29 cellular contexts compared by ENCODE assay signal in the genomic region with DNA sequence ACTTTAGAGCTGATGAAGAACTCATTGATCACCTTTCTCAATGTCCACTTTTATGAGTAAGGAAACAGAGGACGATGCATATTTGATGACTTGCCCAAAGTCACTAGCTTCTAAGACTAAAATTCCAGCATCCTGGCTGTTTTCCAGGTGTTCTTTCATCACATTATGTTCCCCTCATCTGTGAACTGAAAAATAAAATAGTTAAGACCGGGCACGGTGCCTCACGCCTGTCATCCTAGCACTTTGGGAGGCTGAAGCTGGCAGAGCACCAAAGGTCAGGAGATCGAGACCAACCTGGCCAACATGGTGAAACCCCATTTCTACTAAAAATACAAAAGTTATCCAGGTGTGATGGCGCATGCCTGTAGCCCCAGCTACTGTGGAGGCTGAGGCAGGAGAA.
"Had no signal": no experiment of that assay in that cellular context is flagged by ENCODE, and none has a peak within 500 bp of the region (broad histone marks: within the 10 kb centered on the region; RNA-seq: fewer than 3 reads in every experiment).

No MANE protein-coding gene starts in this region.

- ATAC-seq: left cardiac atrium; left ventricle myocardium superior; sciatic nerve; stimulated activated memory B cell treated with anti-CD40 and anti-IgM and Interleukin-4, amounts not matched to agents 10 μg/mL and 1 μg/mL and 100 μg/mL, for 72 hours; stimulated activated naive CD8-positive, alpha-beta T cell treated with anti-CD3 and anti-CD28 coated beads, Interleukin-15, amount 100 ng/mL, for 72 hours had no signal

- DNase-seq: activated CD4-positive, alpha-beta memory T cell treated with anti-CD3 and anti-CD28 coated beads, Interleukin-2, amount 10 ng/mL, durations not matched to agents 7 days and 5 days; activated CD4-positive, alpha-beta T cell treated with anti-CD3 and anti-CD28 coated beads, Interleukin-2, amount 10 ng/mL, durations not matched to agents 7 days and 5 days; activated CD4-positive, CD25-positive, alpha-beta regulatory T cell treated with anti-CD3 and anti-CD28 coated beads, Interleukin-2, amount 50 U/mL, for 72 hours; activated CD8-positive, alpha-beta memory T cell treated with anti-CD3 and anti-CD28 coated beads, Interleukin-2, amount 50 U/mL, for 48 hours; activated gamma-delta T cell treated with Interleukin-2 at 50 U/mL for 16 hours; activated naive CD4-positive, alpha-beta T cell treated with anti-CD3 and anti-CD28 coated beads, Interleukin-2, amount 50 U/mL, for 16 hours; activated T-cell treated with anti-CD3 and anti-CD28 coated beads, Interleukin-2, amount 50 U/mL, for 24 hours; amniotic stem cell; colonic mucosa; effector CD8-positive, alpha-beta T cell; foreskin melanocyte; glutamatergic neuron; left cardiac atrium; left ventricle myocardium superior; nephron progenitor cell; stimulated activated CD4-positive, alpha-beta T cell treated with anti-CD3 and anti-CD28 coated beads, Interleukin-1b, Interleukin-23, amount 100 ng/mL, for 48 hours; stimulated activated CD4-positive, alpha-beta T cell treated with anti-CD3 and anti-CD28 coated beads, Interleukin-4, amount 100 ng/mL, for 4 hours; stimulated activated CD8-positive, alpha-beta memory T cell treated with anti-CD3 and anti-CD28 coated beads, Interleukin-4, amount 100 ng/mL, for 48 hours; stimulated activated naive CD8-positive, alpha-beta T cell treated with anti-CD3 and anti-CD28 coated beads, Interleukin-15, amount 100 ng/mL, for 72 hours; substantia nigra; SW 1271; upper lobe of left lung had no signal

- H3K4me3 ChIP-seq: breast epithelium, colonic mucosa, smooth muscle cell, upper lobe of left lung, vagina had no signal

- H3K36me3 ChIP-seq: breast epithelium, colonic mucosa, neutrophil, upper lobe of left lung, vagina had no signal

- H3K27me3 ChIP-seq: breast epithelium, colonic mucosa, upper lobe of left lung, vagina had no signal

- H3K27ac ChIP-seq: breast epithelium, colonic mucosa, epithelial cell of prostate, neutrophil, upper lobe of left lung, vagina had no signal

- H3K4me1 ChIP-seq: breast epithelium, colonic mucosa had no signal

- H3K9me3 ChIP-seq: breast epithelium, colonic mucosa, neutrophil, upper lobe of left lung, vagina had no signal

- H3K4me2 ChIP-seq: smooth muscle cell had no signal
